In genomic region chr16:17578921-17579876, GRCh38 we compare ENCODE assay signal across 8 cellular contexts.
DNase-seq lines count a peak whose midpoint lies in the region; ATAC-seq, FAIRE-seq and TF ChIP-seq lines count a peak whose summit lies in the region.

No MANE protein-coding gene starts in this region.

- H3K27ac ChIP-seq in mesendoderm (ENCODE audit: low read depth, low read length), result no peak overlapping the region

- DNase-seq in AG04449 (ENCODE audit: low read depth, low spot score) (peak; percentile 59), GM18507 (ENCODE audit: extremely low spot score, insufficient read length, low read depth) (peak; percentile 36), NCI-H345 treated with DMSO at 0.1 percent for 48 hours (lab: John Stamatoyannopoulos, UW; ENCODE audit: unreplicated experiment) (peak; percentile 2), mesendoderm (peak; percentile 96)
- peak; percentile 48 to 66 for DNase-seq in activated CD4-positive, alpha-beta T cell treated with anti-CD3 and anti-CD28 coated beads, Interleukin-2, amount 50 U/mL, for 48 hours
- DNase-seq in effector memory CD8-positive, alpha-beta T cell, result peak; percentile 53 to 65 (median 59)
- peak; percentile 6 for DNase-seq in stimulated activated CD8-positive, alpha-beta memory T cell treated with anti-CD3 and anti-CD28 coated beads, Interleukin-7, amount 100 ng/mL, for 24 hours (ENCODE audit: low read depth)

- H3K9me3 Mint-ChIP-seq in effector memory CD8-positive, alpha-beta T cell, result peaks cover 0 to 4% of the 10 kb centered on the region in 2 donors

- no peaks in the 10 kb centered on the region for H3K79me2 ChIP-seq in mesendoderm (ENCODE audit: control insufficient read depth, insufficient read depth, low read length)

- POLR2A ChIA-PET in AG04449 (lab: Yijun Ruan, JAX), result interaction anchor here (1.0 kb wide), 1 partner anchor 111 kb away, joined by 3 read pairs; no protein-coding TSS in a partner anchor

- no peak overlapping the region for H3K18ac ChIP-seq in mesendoderm (ENCODE audit: low read length)

- peaks cover 0 to 2% of the 10 kb centered on the region in 2 donors for H3K4me1 Mint-ChIP-seq in effector memory CD8-positive, alpha-beta T cell (ENCODE audit: low read depth in 2 of 2)

- H3K27ac Mint-ChIP-seq in effector memory CD8-positive, alpha-beta T cell, result peak overlapping the region in 1 of 2 donors; percentile 84

- H3K4me1 ChIP-seq in mesendoderm (ENCODE audit: control insufficient read depth, low read depth, low read length), result no peaks in the 10 kb centered on the region

- no peak overlapping the region for H3K4me2 ChIP-seq in mesendoderm (ENCODE audit: low read length)

- H3K36me3 Mint-ChIP-seq in effector memory CD8-positive, alpha-beta T cell (ENCODE audit: insufficient read depth), result no peaks in the 10 kb centered on the region

- peak; percentile 88 for TF ChIP-seq CTCF in AG04449 (IDR thresholded peaks at IDR 0.05; ENCODE audit: insufficient read depth, low read length, missing control alignments)

- no peak overlapping the region for H2BK5ac ChIP-seq in mesendoderm (ENCODE audit: low read length)

- FAIRE-seq in GM18507 (lab: Jason Lieb, UNC), result peak; percentile 86

- H3K4me3 Mint-ChIP-seq in effector memory CD8-positive, alpha-beta T cell, result no peak overlapping the region

- no peak overlapping the region for H4K8ac ChIP-seq in mesendoderm (ENCODE audit: low read depth, low read length)

- ATAC-seq in effector memory CD8-positive, alpha-beta T cell (replicated peaks), result peak; percentile 82
- ATAC-seq in HG03342 (IDR thresholded peaks at IDR 0.05; ENCODE audit: unreplicated experiment), result no peak

- no peak overlapping the region for H3K4ac ChIP-seq in mesendoderm (ENCODE audit: low read depth, low read length)

- H2AK5ac ChIP-seq in mesendoderm (ENCODE audit: low read length), result no peak overlapping the region

- no peak overlapping the region for H3K9ac ChIP-seq in mesendoderm (ENCODE audit: low read length)

- no peaks in the 10 kb centered on the region for H3K36me3 ChIP-seq in mesendoderm (ENCODE audit: control insufficient read depth, insufficient read depth, low read length)

- H3K4me3 ChIP-seq in AG04449 (ENCODE audit: low read depth, low read length) (no peak overlapping the region; the same call in 1 of the 2 replicates), mesendoderm (ENCODE audit: low read length) (no peak overlapping the region)

- no peak overlapping the region for H3K23ac ChIP-seq in mesendoderm (ENCODE audit: low read length)

- no peak overlapping the region for H4K5ac ChIP-seq in mesendoderm (ENCODE audit: low read length)

- CTCF ChIA-PET in AG04449 (lab: Yijun Ruan, JAX), result interaction anchor here (0.5 to 9.2 kb wide), 51 partner anchors 9 to 716 kb away, joined by 3 to 213 read pairs (median 4); partner anchors contain the start of gene XYLT1

- H2BK15ac ChIP-seq in mesendoderm (replicated peaks; ENCODE audit: low read depth), result no peak overlapping the region

- WGBS in mesendoderm (ENCODE audit: extremely low coverage, insufficient coverage, low lambda C conversion rate), result no CpG with 5 or more reads among the region's 10 CpGs

- no peak overlapping the region for H3K56ac ChIP-seq in mesendoderm (ENCODE audit: low read length)

- peaks cover 17 to 33% of the 10 kb centered on the region in 2 donors for H3K27me3 Mint-ChIP-seq in effector memory CD8-positive, alpha-beta T cell

- H3K27me3 ChIP-seq in mesendoderm (ENCODE audit: insufficient read depth, low read length, poor library complexity), result no peaks in the 10 kb centered on the region

- no peaks in the 10 kb centered on the region for H3K79me1 ChIP-seq in mesendoderm (ENCODE audit: low read length)

- no peak overlapping the region for H2BK120ac ChIP-seq in mesendoderm (ENCODE audit: low read depth, low read length)

Comparison
In these comparisons a context has a peak if more than half of its experiments do, and no peak if none do; other contexts are left out.
1. DNase-seq: peak in every context shown above with its lines; median percentile 96 in mesendoderm; 59 in AG04449; 59 in effector memory CD8-positive, alpha-beta T cell; 57 in activated CD4-positive, alpha-beta T cell treated with anti-CD3 and anti-CD28 coated beads, Interleukin-2, amount 50 U/mL, for 48 hours; 36 in GM18507; 6 in stimulated activated CD8-positive, alpha-beta memory T cell treated with anti-CD3 and anti-CD28 coated beads, Interleukin-7, amount 100 ng/mL, for 24 hours; 2 in NCI-H345 treated with DMSO at 0.1 percent for 48 hours.